29 cellular contexts compared by ENCODE assay signal in genomic region chr22:42489000-42489399, GRCh38. TPM values are rescaled to one million over a fixed set of nuclear protein-coding genes. Genes with fewer than 3 reads are reported as not detected.
"Had no signal": no experiment of that assay in that cellular context is flagged by ENCODE, and none has a peak within 500 bp of the region (broad histone marks: within the 10 kb centered on the region; RNA-seq: fewer than 3 reads in every experiment).

No MANE protein-coding gene starts in this region.

- DNase-seq: activated CD4-positive, alpha-beta memory T cell treated with anti-CD3 and anti-CD28 coated beads, Interleukin-2, amount 10 ng/mL, durations not matched to agents 7 days and 5 days; activated CD4-positive, alpha-beta T cell treated with anti-CD3 and anti-CD28 coated beads for 1 hour; activated CD4-positive, alpha-beta T cell treated with anti-CD3 and anti-CD28 coated beads for 4 hours; activated CD4-positive, alpha-beta T cell treated with anti-CD3 and anti-CD28 coated beads, Interleukin-2, amount 10 ng/mL, durations not matched to agents 7 days and 5 days; activated CD4-positive, alpha-beta T cell treated with anti-CD3 and anti-CD28 coated beads, Interleukin-2, amount 50 U/mL, for 4 hours; activated CD8-positive, alpha-beta memory T cell treated with anti-CD3 and anti-CD28 coated beads, Interleukin-2, amount 50 U/mL, for 48 hours; activated gamma-delta T cell; activated naive CD4-positive, alpha-beta T cell; activated naive CD4-positive, alpha-beta T cell treated with anti-CD3 and anti-CD28 coated beads, Interleukin-2, amount 10 ng/mL, durations not matched to agents 7 days and 5 days; activated naive CD8-positive, alpha-beta T cell treated with anti-CD3 and anti-CD28 coated beads, Interleukin-2, amount 10 ng/mL, durations not matched to agents 7 days and 5 days; activated T-cell treated with anti-CD3 and anti-CD28 coated beads for 4 hours; activated T-cell treated with anti-CD3 and anti-CD28 coated beads, Interleukin-2, amount 50 U/mL, for 24 hours; activated T-cell treated with anti-CD3 and anti-CD28 coated beads, Interleukin-2, amount 50 U/mL, for 72 hours; central memory CD4-positive, alpha-beta T cell; cerebellar nuclear complex; dorsolateral prefrontal cortex; effector memory CD4-positive, alpha-beta T cell; endodermal cell; foreskin fibroblast; T-helper 2 cell had no signal

- H3K4me3 ChIP-seq: ascending aorta, breast epithelium, cardiac muscle cell, coronary artery, dorsolateral prefrontal cortex had no signal

- H3K4me1 Mint-ChIP-seq: activated CD4-positive, alpha-beta memory T cell treated with anti-CD3 and anti-CD28 coated beads, Interleukin-2, amount 10 ng/mL, durations not matched to agents 7 days and 5 days; activated CD4-positive, alpha-beta T cell treated with anti-CD3 and anti-CD28 coated beads, Interleukin-2, amount 10 ng/mL, durations not matched to agents 7 days and 5 days; activated naive CD4-positive, alpha-beta T cell treated with anti-CD3 and anti-CD28 coated beads, Interleukin-2, amount 10 ng/mL, durations not matched to agents 7 days and 5 days; activated naive CD8-positive, alpha-beta T cell treated with anti-CD3 and anti-CD28 coated beads, Interleukin-2, amount 10 ng/mL, durations not matched to agents 7 days and 5 days; brain had no signal

- H3K36me3 Mint-ChIP-seq: activated naive CD4-positive, alpha-beta T cell treated with anti-CD3 and anti-CD28 coated beads, Interleukin-2, amount 10 ng/mL, durations not matched to agents 7 days and 5 days; activated naive CD4-positive, alpha-beta T cell treated with anti-CD3 and anti-CD28 coated beads, Interleukin-2, amount 50 U/mL, for 72 hours; activated naive CD8-positive, alpha-beta T cell treated with anti-CD3 and anti-CD28 coated beads, Interleukin-2, amount 10 ng/mL, durations not matched to agents 7 days and 5 days; brain had no signal

- H3K27me3 ChIP-seq: ascending aorta, breast epithelium, cardiac muscle cell had no signal

- H3K9me3 Mint-ChIP-seq: activated CD4-positive, alpha-beta memory T cell treated with anti-CD3 and anti-CD28 coated beads, Interleukin-2, amount 10 ng/mL, durations not matched to agents 7 days and 5 days; activated CD4-positive, alpha-beta T cell treated with anti-CD3 and anti-CD28 coated beads, Interleukin-2, amount 10 ng/mL, durations not matched to agents 7 days and 5 days; activated naive CD4-positive, alpha-beta T cell treated with anti-CD3 and anti-CD28 coated beads, Interleukin-2, amount 10 ng/mL, durations not matched to agents 7 days and 5 days; activated naive CD4-positive, alpha-beta T cell treated with anti-CD3 and anti-CD28 coated beads, Interleukin-2, amount 50 U/mL, for 72 hours; activated naive CD8-positive, alpha-beta T cell treated with anti-CD3 and anti-CD28 coated beads, Interleukin-2, amount 10 ng/mL, durations not matched to agents 7 days and 5 days; activated T-cell treated with anti-CD3 and anti-CD28 coated beads, Interleukin-2, amount 50 U/mL, for 24 hours; activated T-cell treated with anti-CD3 and anti-CD28 coated beads, Interleukin-2, amount 50 U/mL, for 72 hours; dendritic cell treated with granulocyte-macrophage colony-stimulating factor and Interleukin-4, amounts not matched to agents 40 ng/mL and 50 ng/mL, for 4 days; endodermal cell had no signal

- H3K27me3 Mint-ChIP-seq: activated T-cell treated with anti-CD3 and anti-CD28 coated beads, Interleukin-2, amount 50 U/mL, for 24 hours had no signal

- H3K4me1 ChIP-seq: ascending aorta, breast epithelium had no signal

- H3K27ac Mint-ChIP-seq: activated CD4-positive, alpha-beta memory T cell treated with anti-CD3 and anti-CD28 coated beads, Interleukin-2, amount 10 ng/mL, durations not matched to agents 7 days and 5 days; activated CD4-positive, alpha-beta T cell treated with anti-CD3 and anti-CD28 coated beads, Interleukin-2, amount 10 ng/mL, durations not matched to agents 7 days and 5 days; activated naive CD4-positive, alpha-beta T cell treated with anti-CD3 and anti-CD28 coated beads, Interleukin-2, amount 10 ng/mL, durations not matched to agents 7 days and 5 days; activated naive CD4-positive, alpha-beta T cell treated with anti-CD3 and anti-CD28 coated beads, Interleukin-2, amount 50 U/mL, for 72 hours; activated naive CD8-positive, alpha-beta T cell treated with anti-CD3 and anti-CD28 coated beads, Interleukin-2, amount 10 ng/mL, durations not matched to agents 7 days and 5 days; activated T-cell treated with anti-CD3 and anti-CD28 coated beads, Interleukin-2, amount 50 U/mL, for 24 hours; activated T-cell treated with anti-CD3 and anti-CD28 coated beads, Interleukin-2, amount 50 U/mL, for 72 hours; brain; dendritic cell treated with granulocyte-macrophage colony-stimulating factor and Interleukin-4, amounts not matched to agents 40 ng/mL and 50 ng/mL, for 4 days; endodermal cell had no signal

- H3K27ac ChIP-seq: ascending aorta, breast epithelium, cardiac muscle cell, coronary artery, dorsolateral prefrontal cortex had no signal

- ATAC-seq: activated naive CD4-positive, alpha-beta T cell treated with anti-CD3 and anti-CD28 coated beads, Interleukin-2, amount 50 U/mL, for 72 hours; activated T-cell treated with anti-CD3 and anti-CD28 coated beads, Interleukin-2, amount 50 U/mL, for 72 hours; esophagus mucosa had no signal

- H3K4me3 Mint-ChIP-seq: activated CD4-positive, alpha-beta memory T cell treated with anti-CD3 and anti-CD28 coated beads, Interleukin-2, amount 10 ng/mL, durations not matched to agents 7 days and 5 days; activated CD4-positive, alpha-beta T cell treated with anti-CD3 and anti-CD28 coated beads, Interleukin-2, amount 10 ng/mL, durations not matched to agents 7 days and 5 days; activated naive CD4-positive, alpha-beta T cell treated with anti-CD3 and anti-CD28 coated beads, Interleukin-2, amount 10 ng/mL, durations not matched to agents 7 days and 5 days; activated naive CD8-positive, alpha-beta T cell treated with anti-CD3 and anti-CD28 coated beads, Interleukin-2, amount 10 ng/mL, durations not matched to agents 7 days and 5 days; activated T-cell treated with anti-CD3 and anti-CD28 coated beads, Interleukin-2, amount 50 U/mL, for 24 hours; activated T-cell treated with anti-CD3 and anti-CD28 coated beads, Interleukin-2, amount 50 U/mL, for 72 hours; brain; dendritic cell treated with granulocyte-macrophage colony-stimulating factor and Interleukin-4, amounts not matched to agents 40 ng/mL and 50 ng/mL, for 4 days; endodermal cell had no signal

- H3K9me3 ChIP-seq: ascending aorta, breast epithelium had no signal

- H3K36me3 ChIP-seq: ascending aorta, breast epithelium, cardiac muscle cell had no signal

RNA-seq across cellular contexts. Expression of gene NFAM1, which starts 56.8 kb away (rescaled TPM):
- total RNA-seq: epithelial cell of proximal tubule had no signal
